In the genomic region with DNA sequence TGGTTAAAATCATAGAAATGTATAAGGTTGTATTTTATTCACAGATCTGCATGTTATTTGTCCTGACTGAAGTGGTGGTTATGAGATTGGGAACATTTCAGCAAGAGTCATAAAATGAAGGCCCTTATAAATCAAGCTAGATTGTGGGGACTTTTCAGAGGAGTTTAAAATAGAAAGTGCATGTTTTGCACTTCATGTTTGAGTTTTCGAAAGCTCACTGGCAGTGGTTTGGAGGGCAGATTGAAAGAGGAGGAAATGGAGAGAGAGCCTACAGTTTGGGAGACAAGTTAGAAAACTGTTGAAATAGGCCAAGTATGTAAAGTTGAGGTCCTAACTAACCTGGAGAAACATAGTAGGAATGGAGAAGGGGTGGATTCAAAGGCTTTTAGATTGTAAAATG, we compare ENCODE assay signal across 12 cellular contexts.
DNase-seq lines count a peak whose midpoint lies in the region; ATAC-seq and TF ChIP-seq lines count a peak whose summit lies in the region.
"Had no signal": no experiment of that assay in that cellular context is flagged by ENCODE, and none has a peak within 500 bp of the region (broad histone marks: within the 10 kb centered on the region; RNA-seq: fewer than 3 reads in every experiment).

No MANE protein-coding gene starts in this region.

- intact Hi-C loops in activated CD4-positive, alpha-beta memory T cell treated with anti-CD3 and anti-CD28 coated beads for 36 hours (cut with micrococcal nuclease): loop anchor here (5.0 to 10.0 kb wide), 3 partner anchors 74 to 126 kb away; a partner anchor contains a TSS

- peaks cover 67% of the 10 kb centered on the region for H3K4me1 Mint-ChIP-seq in activated CD4-positive, alpha-beta memory T cell treated with anti-CD3 and anti-CD28 coated beads for 36 hours (ENCODE audit: low read depth)
- H3K4me1 Mint-ChIP-seq in naive thymus-derived CD8-positive, alpha-beta T cell: peaks cover 35 to 74% (median 64%) of the 10 kb centered on the region in 4 donors
- H3K4me1 Mint-ChIP-seq in endothelial cell (ENCODE audit: unreplicated experiment): peaks cover 16% of the 10 kb centered on the region

- peak overlapping the region; percentile 90 for H3K27ac Mint-ChIP-seq in activated CD4-positive, alpha-beta memory T cell treated with anti-CD3 and anti-CD28 coated beads for 36 hours
- H3K27ac Mint-ChIP-seq in naive thymus-derived CD8-positive, alpha-beta T cell: peak overlapping the region in 9 of 10 donors; percentile 4 to 83 (median 41)
- no peak overlapping the region for H3K27ac Mint-ChIP-seq in endothelial cell (ENCODE audit: unreplicated experiment)

- H3K9me3 ChIP-seq in Peyer's patch: no peaks in the 10 kb centered on the region

- no peaks in the 10 kb centered on the region for H3K27me3 ChIP-seq in Peyer's patch

- H3K4me3 ChIP-seq in GM12865 (ENCODE audit: low read depth, low read length) (peak overlapping the region; percentile 27; the same call in 1 of the 2 replicates), Peyer's patch (no peak overlapping the region)
- H3K4me3 ChIP-seq: GM23248 had no signal

- no peaks in the 10 kb centered on the region for H3K27me3 Mint-ChIP-seq in activated CD4-positive, alpha-beta memory T cell treated with anti-CD3 and anti-CD28 coated beads for 36 hours
- no peaks in the 10 kb centered on the region for H3K27me3 Mint-ChIP-seq in naive thymus-derived CD8-positive, alpha-beta T cell
- H3K27me3 Mint-ChIP-seq in endothelial cell (ENCODE audit: unreplicated experiment): peaks cover 4% of the 10 kb centered on the region

- TF ChIP-seq POLR2A in Peyer's patch (IDR thresholded peaks at IDR 0.05): no peak

- no peaks in the 10 kb centered on the region for H3K36me3 ChIP-seq in Peyer's patch

- peaks cover 15% of the 10 kb centered on the region for H3K36me3 Mint-ChIP-seq in activated CD4-positive, alpha-beta memory T cell treated with anti-CD3 and anti-CD28 coated beads for 36 hours
- H3K36me3 Mint-ChIP-seq in naive thymus-derived CD8-positive, alpha-beta T cell: peaks cover 4 to 13% (median 9%) of the 10 kb centered on the region in 3 donors
- peaks cover 6% of the 10 kb centered on the region for H3K36me3 Mint-ChIP-seq in endothelial cell (ENCODE audit: low read depth, unreplicated experiment)

- H3K4me3 Mint-ChIP-seq in activated CD4-positive, alpha-beta memory T cell treated with anti-CD3 and anti-CD28 coated beads for 36 hours: peak overlapping the region; percentile 35
- H3K4me3 Mint-ChIP-seq in naive thymus-derived CD8-positive, alpha-beta T cell: peak overlapping the region; percentile 3 to 70 (median 10)
- H3K4me3 Mint-ChIP-seq in endothelial cell (ENCODE audit: unreplicated experiment): no peak overlapping the region

- TF ChIP-seq CTCF in GM12865 (IDR thresholded peaks at IDR 0.05; ENCODE audit: insufficient read depth, low read depth, low read length, missing control alignments) (no peak), endothelial cell (IDR thresholded peaks at IDR 0.05; ENCODE audit: unreplicated experiment) (no peak), Peyer's patch (IDR thresholded peaks at IDR 0.05) (no peak)

- peak; percentile 65 for ATAC-seq in GM18909 (IDR thresholded peaks at IDR 0.05; ENCODE audit: poor library complexity, unreplicated experiment)
- ATAC-seq in naive thymus-derived CD8-positive, alpha-beta T cell: no peak

- peaks cover 0 to 15% (median 0%) of the 10 kb centered on the region in 4 donors for H3K4me1 ChIP-seq in Peyer's patch

- DNase-seq in GM12865 (ENCODE audit: low read depth) (peak; percentile 40), endothelial cell (ENCODE audit: low spot score) (no peak), Peyer's patch (no peak), SHP77 (lab: John Stamatoyannopoulos, UW) (no peak)
- DNase-seq in activated CD4-positive, alpha-beta memory T cell treated with anti-CD3 and anti-CD28 coated beads for 36 hours: no peak
- DNase-seq in naive thymus-derived CD8-positive, alpha-beta T cell: no peak
- DNase-seq: cerebellar nuclear complex; GM23248; NCI-H146; stimulated activated CD4-positive, alpha-beta T cell treated with anti-CD3 and anti-CD28 coated beads, Interleukin-15, amount 100 ng/mL, for 24 hours; T-helper 9 cell had no signal

- H3K9me3 Mint-ChIP-seq in activated CD4-positive, alpha-beta memory T cell treated with anti-CD3 and anti-CD28 coated beads for 36 hours: peaks cover 3% of the 10 kb centered on the region
- H3K9me3 Mint-ChIP-seq in naive thymus-derived CD8-positive, alpha-beta T cell: peaks cover 0 to 14% (median 0%) of the 10 kb centered on the region in 9 donors
- H3K9me3 Mint-ChIP-seq in endothelial cell (ENCODE audit: unreplicated experiment): no peaks in the 10 kb centered on the region

- POLR2A ChIA-PET in activated CD4-positive, alpha-beta memory T cell treated with anti-CD3 and anti-CD28 coated beads for 36 hours (lab: Charles Lee): interaction anchor here (0.9 to 1.3 kb wide), 2 partner anchors 10 to 99 kb away, joined by 3 read pairs; no protein-coding TSS in a partner anchor
- POLR2A ChIA-PET in naive thymus-derived CD8-positive, alpha-beta T cell (lab: Charles Lee): no interaction called here

- no peak overlapping the region for H3K27ac ChIP-seq in Peyer's patch
- H3K27ac ChIP-seq: GM23248 had no signal

- CTCF ChIA-PET in activated CD4-positive, alpha-beta memory T cell treated with anti-CD3 and anti-CD28 coated beads for 36 hours (lab: Charles Lee): no interaction called here
